Comparison of ENCODE assay signal across 18 cellular contexts in the genomic region with DNA sequence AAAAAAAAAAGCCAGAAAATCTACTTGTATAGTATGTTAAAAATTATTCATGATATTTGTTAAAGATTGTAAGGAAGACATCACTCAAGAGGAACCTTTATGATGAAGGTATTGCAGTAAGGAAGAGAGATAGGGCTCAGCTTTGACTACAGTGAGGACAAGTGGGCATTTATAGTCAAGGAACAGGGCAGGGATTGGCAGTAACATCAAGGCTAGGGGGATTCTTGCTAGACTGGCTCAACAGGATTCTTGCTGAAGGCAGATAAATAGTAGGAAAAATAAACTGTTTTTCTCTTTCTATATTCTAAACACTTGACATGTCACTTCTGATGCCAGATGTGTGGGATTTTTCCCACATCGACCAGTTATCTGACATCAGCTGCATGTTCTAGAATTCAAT.
DNase-seq lines count a peak whose midpoint lies in the region; ATAC-seq, FAIRE-seq and TF ChIP-seq lines count a peak whose summit lies in the region.
"Had no signal": no experiment of that assay in that cellular context is flagged by ENCODE, and none has a peak within 500 bp of the region (broad histone marks: within the 10 kb centered on the region; RNA-seq: fewer than 3 reads in every experiment).

No MANE protein-coding gene starts in this region.

- no TSS peak for BruUV-seq in GM12878 (replicated peaks; lab: Mats Ljungman, UMichigan)

- no peaks in the 10 kb centered on the region for H3K79me2 ChIP-seq in GM12878 (ENCODE audit: control insufficient read depth, insufficient read depth, low read length)

- no peak for ATAC-seq in GM12878
- ATAC-seq: K562 had no signal

- H3K4me1 ChIP-seq in GM12878 (ENCODE audit: control insufficient read depth, insufficient read depth, low read length) (no peaks in the 10 kb centered on the region), ascending aorta (no peaks in the 10 kb centered on the region)
- H3K4me1 ChIP-seq: BLaER1 had no signal

- H3K4me3 Mint-ChIP-seq in endothelial cell (ENCODE audit: unreplicated experiment): no peak overlapping the region
- H3K4me3 Mint-ChIP-seq: CD14-positive monocyte; CD4-positive, alpha-beta memory T cell; H9 had no signal

- no peak overlapping the region for H3K27ac ChIP-seq in GM12878 (ENCODE audit: control insufficient read depth, insufficient read depth)
- H3K27ac ChIP-seq in ascending aorta: no peak overlapping the region
- H3K27ac ChIP-seq: BLaER1 had no signal

- TF ChIP-seq POLR2A in GM12878 (IDR thresholded peaks at IDR 0.05; ENCODE audit: low read depth, low read length): no peak

- SMC1A ChIA-PET in GM12878 (lab: Charles Lee; ENCODE audit: uncharacterized antibody, unreplicated experiment): interaction anchor here (1.0 kb wide), 1 partner anchor 10 kb away, joined by 5 read pairs; no protein-coding TSS in a partner anchor

- no peaks in the 10 kb centered on the region for H3K9me3 Mint-ChIP-seq in endothelial cell (ENCODE audit: unreplicated experiment)
- H3K9me3 Mint-ChIP-seq: CD4-positive, alpha-beta memory T cell; H9 had no signal

- H3K9ac ChIP-seq in GM12878 (ENCODE audit: control insufficient read depth, insufficient read depth, low read length): no peak overlapping the region
- H3K9ac ChIP-seq: BLaER1 had no signal

- peaks cover 14% of the 10 kb centered on the region for H3K36me3 Mint-ChIP-seq in endothelial cell (ENCODE audit: low read depth, unreplicated experiment)
- H3K36me3 Mint-ChIP-seq: CD14-positive monocyte had no signal

- intact Hi-C loops in GM12878 (cut with micrococcal nuclease; ENCODE audit: unreplicated experiment) (no loop called here), ascending aorta (cut with DNase I) (no loop called here)

- POLR2A ChIA-PET in GM12878 (lab: Charles Lee): no interaction called here

- WGBS in GM12878 (ENCODE audit: insufficient coverage, insufficient replicate concordance, low lambda C conversion rate, missing lambda C conversion rate): 0% methylated on average over 1 of the region's 1 CpG

- no peaks in the 10 kb centered on the region for H3K36me3 ChIP-seq in GM12878 (ENCODE audit: control insufficient read depth in 2 of 2, insufficient read depth in 2 of 2, low read length in 1 of 2)
- peaks cover 23 to 50% of the 10 kb centered on the region in 2 donors for H3K36me3 ChIP-seq in ascending aorta
- H3K36me3 ChIP-seq: BLaER1 had no signal

- peaks cover 2% of the 10 kb centered on the region for H3K27me3 Mint-ChIP-seq in endothelial cell (ENCODE audit: unreplicated experiment)

- RAD21 ChIA-PET in GM12878 (lab: Charles Lee; ENCODE audit: unreplicated experiment): no interaction called here

- H3K4me2 ChIP-seq in GM12878 (ENCODE audit: control insufficient read depth, insufficient read depth): no peak overlapping the region
- H3K4me2 ChIP-seq: BLaER1 had no signal

- TF ChIP-seq RAD21 in GM12878 (IDR thresholded peaks at IDR 0.05; ENCODE audit: insufficient read depth, low read depth, low read length): no peak

- FAIRE-seq in HTR-8/SVneo (lab: Jason Lieb, UNC) (peak; percentile 62), GM12878 (lab: Jason Lieb, UNC) (peak; percentile 61)
- FAIRE-seq: H1, K562 had no signal

- H3K4me3 ChIP-seq in GM12878 (no peak overlapping the region), ascending aorta (no peak overlapping the region)
- H3K4me3 ChIP-seq: BLaER1, K562 had no signal

- no peak overlapping the region for H2AFZ ChIP-seq in GM12878 (ENCODE audit: control insufficient read depth, low read depth, low read length)

- in situ Hi-C loops in GM12878 (cut with MboI): no loop called here

- DNase-seq in NCI-H748 (lab: John Stamatoyannopoulos, UW; ENCODE audit: unreplicated experiment): peak; percentile 31
- no peak for DNase-seq in NCI-H748 treated with DMSO at 0.1 percent for 48 hours (lab: John Stamatoyannopoulos, UW)
- no peak for DNase-seq in HTR-8/SVneo (ENCODE audit: insufficient read length, low spot score)
- no peak for DNase-seq in GM12878 (ENCODE audit: low read depth, low spot score)
- no peak for DNase-seq in endothelial cell (ENCODE audit: low spot score)
- no peak for DNase-seq in ascending aorta (ENCODE audit: low spot score in 2 of 2)
- DNase-seq in activated gamma-delta T cell (lab: John Stamatoyannopoulos, UW): no peak
- no peak for DNase-seq in effector CD4-positive, alpha-beta T cell
- DNase-seq: 8988T; CD4-positive, alpha-beta memory T cell; DMS 273 treated with DMSO at 0.1 percent for 48 hours; DMS79; GDM1; H9 had no signal

- no peaks in the 10 kb centered on the region for H4K20me1 ChIP-seq in GM12878 (ENCODE audit: control insufficient read depth, insufficient read depth)
- H4K20me1 ChIP-seq: BLaER1 had no signal

- no peak for TF ChIP-seq CTCF in GM12878 (IDR thresholded peaks at IDR 0.05 in 2 of 3, conservative IDR thresholded peaks at IDR 0.05 in 1 of 3; ENCODE audit: control insufficient read depth in 2 of 3, extremely low read depth in 1 of 3, insufficient read depth in 1 of 3, low read depth in 3 of 3, low read length in 3 of 3)
- no peak for TF ChIP-seq CTCF in endothelial cell (IDR thresholded peaks at IDR 0.05; ENCODE audit: unreplicated experiment)
- TF ChIP-seq CTCF in ascending aorta (IDR thresholded peaks at IDR 0.05): no peak

- peaks cover 14% of the 10 kb centered on the region for H3K4me1 Mint-ChIP-seq in endothelial cell (ENCODE audit: unreplicated experiment)
- H3K4me1 Mint-ChIP-seq: CD14-positive monocyte; CD4-positive, alpha-beta memory T cell; H9 had no signal

- no peaks in the 10 kb centered on the region for H3K27me3 ChIP-seq in GM12878 (replicated peaks in 1 of 2; ENCODE audit: control insufficient read depth in 2 of 2, insufficient read depth in 2 of 2, low read length in 1 of 2)
- H3K27me3 ChIP-seq in ascending aorta: no peaks in the 10 kb centered on the region
- H3K27me3 ChIP-seq: BLaER1 had no signal

- CTCF ChIA-PET in GM12878 (lab: Yijun Ruan, JAX): no interaction called here

- H3K9me3 ChIP-seq in GM12878 (replicated peaks; ENCODE audit: control insufficient read depth, insufficient read depth, low read length) (no peaks in the 10 kb centered on the region), ascending aorta (no peaks in the 10 kb centered on the region)
- H3K9me3 ChIP-seq: BLaER1 had no signal

- TF ChIP-seq EP300 in GM12878 (IDR thresholded peaks at IDR 0.05; ENCODE audit: borderline replicate concordance in 1 of 2, control insufficient read depth in 1 of 2, low read depth in 2 of 2, low read length in 2 of 2): no peak

- no peak overlapping the region for H3K27ac Mint-ChIP-seq in endothelial cell (ENCODE audit: unreplicated experiment)
- H3K27ac Mint-ChIP-seq: CD14-positive monocyte; CD4-positive, alpha-beta memory T cell; H9 had no signal

TF ChIP-seq in GM12878, 131 proteins besides CTCF, POLR2A, EP300 and RAD21:
- TF ChIP-seq ZNF207 (IDR thresholded peaks at IDR 0.05; ENCODE audit: borderline replicate concordance) (no peak), KAT2A (conservative IDR thresholded peaks at IDR 0.05; ENCODE audit: control insufficient read depth, low read depth, low read length) (no peak), SRF (IDR thresholded peaks at IDR 0.05; ENCODE audit: low read depth in 2 of 2, low read length in 2 of 2) (no peak), NR2C1 (IDR thresholded peaks at IDR 0.05) (no peak), RB1 (IDR thresholded peaks at IDR 0.05; ENCODE audit: borderline replicate concordance) (no peak), SP1 (IDR thresholded peaks at IDR 0.05; ENCODE audit: low read depth, low read length) (no peak), POLR2AphosphoS2 (IDR thresholded peaks at IDR 0.05; ENCODE audit: low read depth, low read length) (no peak), NFXL1 (IDR thresholded peaks at IDR 0.05; ENCODE audit: borderline replicate concordance) (no peak), ZNF384 (IDR thresholded peaks at IDR 0.05; ENCODE audit: borderline replicate concordance, low read depth, low read length) (no peak), WRNIP1 (IDR thresholded peaks at IDR 0.05; ENCODE audit: borderline replicate concordance, low read depth, low read length) (no peak), FOXM1 (IDR thresholded peaks at IDR 0.05; ENCODE audit: low read depth, low read length) (no peak), SMAD1 (IDR thresholded peaks at IDR 0.05; ENCODE audit: low read depth, partially characterized antibody) (no peak)
- TF ChIP-seq, protein P1, sequence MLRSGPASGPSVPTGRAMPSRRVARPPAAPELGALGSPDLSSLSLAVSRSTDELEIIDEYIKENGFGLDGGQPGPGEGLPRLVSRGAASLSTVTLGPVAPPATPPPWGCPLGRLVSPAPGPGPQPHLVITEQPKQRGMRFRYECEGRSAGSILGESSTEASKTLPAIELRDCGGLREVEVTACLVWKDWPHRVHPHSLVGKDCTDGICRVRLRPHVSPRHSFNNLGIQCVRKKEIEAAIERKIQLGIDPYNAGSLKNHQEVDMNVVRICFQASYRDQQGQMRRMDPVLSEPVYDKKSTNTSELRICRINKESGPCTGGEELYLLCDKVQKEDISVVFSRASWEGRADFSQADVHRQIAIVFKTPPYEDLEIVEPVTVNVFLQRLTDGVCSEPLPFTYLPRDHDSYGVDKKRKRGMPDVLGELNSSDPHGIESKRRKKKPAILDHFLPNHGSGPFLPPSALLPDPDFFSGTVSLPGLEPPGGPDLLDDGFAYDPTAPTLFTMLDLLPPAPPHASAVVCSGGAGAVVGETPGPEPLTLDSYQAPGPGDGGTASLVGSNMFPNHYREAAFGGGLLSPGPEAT (IDR thresholded peaks at IDR 0.05; ENCODE audit: low read depth): no peak
